ENCODE assay signal across 9 cellular contexts in the genomic region with DNA sequence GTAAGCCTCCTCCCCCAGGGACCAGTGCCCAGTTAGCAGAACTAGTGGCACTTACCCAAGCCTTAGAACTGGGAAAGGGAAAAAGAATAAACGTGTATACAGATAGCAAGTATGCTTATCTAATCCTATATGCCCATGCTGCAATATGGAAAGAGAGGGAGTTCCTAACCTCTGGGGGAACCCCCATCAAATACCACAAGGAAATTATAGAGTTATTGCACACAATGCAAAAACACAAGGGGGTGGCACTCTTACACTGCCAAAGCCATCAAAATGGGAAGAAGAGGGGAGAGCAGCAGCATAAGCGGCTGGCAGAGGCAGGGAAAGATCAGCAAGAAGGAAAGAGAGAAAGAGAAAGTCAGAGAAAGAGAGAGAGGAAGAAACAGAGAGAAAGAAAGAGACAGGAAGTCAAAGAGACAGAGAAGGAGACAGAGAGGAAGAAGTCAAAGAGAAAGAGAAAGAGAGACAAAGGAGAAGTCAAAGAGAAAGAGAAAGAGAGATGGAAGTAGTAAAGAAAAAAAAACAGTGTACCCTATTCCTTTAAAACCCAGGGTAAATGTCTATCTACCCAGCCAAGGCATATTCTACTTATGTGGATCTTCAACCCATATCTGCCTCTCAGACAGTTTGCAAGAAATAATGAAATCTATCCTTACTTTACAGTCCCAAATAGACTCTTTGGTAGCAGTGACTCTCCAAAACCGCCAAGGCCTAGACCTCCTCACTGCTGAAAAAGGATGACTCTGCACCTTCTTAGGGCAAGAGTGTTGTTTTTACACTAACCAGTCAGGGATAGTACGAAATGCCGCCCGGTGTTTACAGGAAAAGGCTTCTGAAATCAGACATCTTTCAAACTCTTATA. TPM values are rescaled to one million over a fixed set of nuclear protein-coding genes. Genes with fewer than 3 reads are reported as not detected.
DNase-seq lines count a peak whose midpoint lies in the region; ATAC-seq lines count a peak whose summit lies in the region.
"Not testable (repeated sequence)": the region's sequence is repeated elsewhere in the genome, so short reads cannot be mapped to it uniquely, and the experiment has no call there.
"Had no signal": no experiment of that assay in that cellular context is flagged by ENCODE, and none has a peak within 500 bp of the region (broad histone marks: within the 10 kb centered on the region; RNA-seq: fewer than 3 reads in every experiment).

No MANE protein-coding gene starts in this region.

- H3K4me1 Mint-ChIP-seq in CD8-positive, alpha-beta memory T cell = peaks cover 60 to 73% (median 68%) of the 10 kb centered on the region in 3 donors
- peaks cover 37% of the 10 kb centered on the region for H3K4me1 Mint-ChIP-seq in T-helper 1 cell treated with Interleukin-12 subunit alpha and Interleukin-12 subunit beta and Interleukin-4 antibody, amounts not matched to agents 30 μg/mL and 1 μg/mL, for 36 hours (ENCODE audit: low read depth)
- peaks cover 28% of the 10 kb centered on the region for H3K4me1 Mint-ChIP-seq in activated CD8-positive, alpha-beta memory T cell treated with anti-CD3 and anti-CD28 coated beads, Interleukin-2, amount 10 ng/mL, durations not matched to agents 7 days and 5 days
- peaks cover 51 to 63% of the 10 kb centered on the region in 2 donors for H3K4me1 Mint-ChIP-seq in stimulated activated naive B cell treated with anti-CD40 and anti-IgM and Interleukin-4, amounts not matched to agents 10 μg/mL and 1 μg/mL and 100 μg/mL, for 72 hours

- not testable (repeated sequence) for H3K27ac ChIP-seq in CD8-positive, alpha-beta memory T cell (ENCODE audit: low read depth, low read length)

- DNase-seq in CD8-positive, alpha-beta memory T cell = peak in 1 of 5 donors; percentile 21
- DNase-seq in activated CD8-positive, alpha-beta memory T cell treated with anti-CD3 and anti-CD28 coated beads, Interleukin-2, amount 10 ng/mL, durations not matched to agents 7 days and 5 days; stimulated activated naive B cell treated with anti-CD40 and anti-IgM and Interleukin-4, amounts not matched to agents 10 μg/mL and 1 μg/mL and 100 μg/mL, for 72 hours: not testable (repeated sequence)
- DNase-seq in central memory CD4-positive, alpha-beta T cell = peak; percentile 31

- H3K9me3 ChIP-seq in CD8-positive, alpha-beta memory T cell (ENCODE audit: low read length) = not testable (repeated sequence)

- peaks cover 24% of the 10 kb centered on the region for H3K4me1 ChIP-seq in CD8-positive, alpha-beta memory T cell (ENCODE audit: insufficient read depth, low read length)

- H3K9me3 Mint-ChIP-seq in CD8-positive, alpha-beta memory T cell; T-helper 1 cell treated with Interleukin-12 subunit alpha and Interleukin-12 subunit beta and Interleukin-4 antibody, amounts not matched to agents 30 μg/mL and 1 μg/mL, for 36 hours; activated CD8-positive, alpha-beta memory T cell treated with anti-CD3 and anti-CD28 coated beads, Interleukin-2, amount 10 ng/mL, durations not matched to agents 7 days and 5 days (ENCODE audit: low read depth); stimulated activated naive B cell treated with anti-CD40 and anti-IgM and Interleukin-4, amounts not matched to agents 10 μg/mL and 1 μg/mL and 100 μg/mL, for 72 hours: not testable (repeated sequence)

- not testable (repeated sequence) for H3K4me3 ChIP-seq in CD8-positive, alpha-beta memory T cell (ENCODE audit: low read length)

- POLR2A ChIA-PET in CD8-positive, alpha-beta memory T cell (lab: Charles Lee) = interaction anchor here (1.7 kb wide), 1 partner anchor 25 kb away, joined by 7 read pairs; no protein-coding TSS in a partner anchor

- not testable (repeated sequence) for H3K36me3 ChIP-seq in CD8-positive, alpha-beta memory T cell (ENCODE audit: insufficient read depth, low read length)

- H3K27me3 Mint-ChIP-seq in CD8-positive, alpha-beta memory T cell; T-helper 1 cell treated with Interleukin-12 subunit alpha and Interleukin-12 subunit beta and Interleukin-4 antibody, amounts not matched to agents 30 μg/mL and 1 μg/mL, for 36 hours (ENCODE audit: low read depth); activated CD8-positive, alpha-beta memory T cell treated with anti-CD3 and anti-CD28 coated beads, Interleukin-2, amount 10 ng/mL, durations not matched to agents 7 days and 5 days; stimulated activated naive B cell treated with anti-CD40 and anti-IgM and Interleukin-4, amounts not matched to agents 10 μg/mL and 1 μg/mL and 100 μg/mL, for 72 hours: not testable (repeated sequence)

- CTCF ChIA-PET in CD8-positive, alpha-beta memory T cell (lab: Charles Lee) = not testable (repeated sequence)
- CTCF ChIA-PET in activated CD8-positive, alpha-beta memory T cell treated with anti-CD3 and anti-CD28 coated beads, Interleukin-2, amount 10 ng/mL, durations not matched to agents 7 days and 5 days (lab: Charles Lee) = interaction anchor here (1.6 kb wide), 1 partner anchor 45 kb away, joined by 3 read pairs; no protein-coding TSS in a partner anchor

- H3K27ac Mint-ChIP-seq in CD8-positive, alpha-beta memory T cell = peak overlapping the region; percentile 58 to 94 (median 84)
- H3K27ac Mint-ChIP-seq in T-helper 1 cell treated with Interleukin-12 subunit alpha and Interleukin-12 subunit beta and Interleukin-4 antibody, amounts not matched to agents 30 μg/mL and 1 μg/mL, for 36 hours = peak overlapping the region; percentile 91
- peak overlapping the region; percentile 86 for H3K27ac Mint-ChIP-seq in activated CD8-positive, alpha-beta memory T cell treated with anti-CD3 and anti-CD28 coated beads, Interleukin-2, amount 10 ng/mL, durations not matched to agents 7 days and 5 days
- H3K27ac Mint-ChIP-seq in stimulated activated naive B cell treated with anti-CD40 and anti-IgM and Interleukin-4, amounts not matched to agents 10 μg/mL and 1 μg/mL and 100 μg/mL, for 72 hours = peak overlapping the region; percentile 91

- H3K36me3 Mint-ChIP-seq in CD8-positive, alpha-beta memory T cell = peaks cover 0 to 11% (median 3%) of the 10 kb centered on the region in 3 donors
- H3K36me3 Mint-ChIP-seq in T-helper 1 cell treated with Interleukin-12 subunit alpha and Interleukin-12 subunit beta and Interleukin-4 antibody, amounts not matched to agents 30 μg/mL and 1 μg/mL, for 36 hours (ENCODE audit: low read depth) = peaks cover 14% of the 10 kb centered on the region
- H3K36me3 Mint-ChIP-seq in activated CD8-positive, alpha-beta memory T cell treated with anti-CD3 and anti-CD28 coated beads, Interleukin-2, amount 10 ng/mL, durations not matched to agents 7 days and 5 days = peaks cover 12% of the 10 kb centered on the region
- peaks cover 0 to 22% of the 10 kb centered on the region in 2 donors for H3K36me3 Mint-ChIP-seq in stimulated activated naive B cell treated with anti-CD40 and anti-IgM and Interleukin-4, amounts not matched to agents 10 μg/mL and 1 μg/mL and 100 μg/mL, for 72 hours

- H3K27me3 ChIP-seq in CD8-positive, alpha-beta memory T cell (ENCODE audit: insufficient read depth, low read length, poor library complexity, severe bottlenecking) = not testable (repeated sequence)

- peak overlapping the region; percentile 4 to 82 (median 39) for H3K4me3 Mint-ChIP-seq in CD8-positive, alpha-beta memory T cell
- H3K4me3 Mint-ChIP-seq in T-helper 1 cell treated with Interleukin-12 subunit alpha and Interleukin-12 subunit beta and Interleukin-4 antibody, amounts not matched to agents 30 μg/mL and 1 μg/mL, for 36 hours = peak overlapping the region; percentile 65
- H3K4me3 Mint-ChIP-seq in activated CD8-positive, alpha-beta memory T cell treated with anti-CD3 and anti-CD28 coated beads, Interleukin-2, amount 10 ng/mL, durations not matched to agents 7 days and 5 days = peak overlapping the region; percentile 46
- H3K4me3 Mint-ChIP-seq in stimulated activated naive B cell treated with anti-CD40 and anti-IgM and Interleukin-4, amounts not matched to agents 10 μg/mL and 1 μg/mL and 100 μg/mL, for 72 hours = peak overlapping the region; percentile 75 to 78

- peak; percentile 60 for ATAC-seq in GM19452 (IDR thresholded peaks at IDR 0.05; ENCODE audit: unreplicated experiment)
- ATAC-seq in HG02759 (IDR thresholded peaks at IDR 0.05; ENCODE audit: unreplicated experiment) = peak; percentile 69
- ATAC-seq in HG03354 (IDR thresholded peaks at IDR 0.05; ENCODE audit: poor library complexity, severe bottlenecking, unreplicated experiment) = peak; percentile 77
- peak; percentile 71 for ATAC-seq in activated CD8-positive, alpha-beta memory T cell treated with anti-CD3 and anti-CD28 coated beads, Interleukin-2, amount 10 ng/mL, durations not matched to agents 7 days and 5 days
- ATAC-seq in stimulated activated naive B cell treated with anti-CD40 and anti-IgM and Interleukin-4, amounts not matched to agents 10 μg/mL and 1 μg/mL and 100 μg/mL, for 72 hours (replicated peaks) = peak; percentile 90 to 91

RNA-seq across cellular contexts. Expression of gene SELP, which starts 37.4 kb away (rescaled TPM):
- total RNA-seq in CD8-positive, alpha-beta memory T cell = under 1 TPM; 0.31 to 0.75 TPM
- 2.7 TPM for polyA plus RNA-seq in CD8-positive, alpha-beta memory T cell
- under 1 TPM in 1 of 2 experiments, not detected in 1; 0.18 TPM for total RNA-seq in activated CD8-positive, alpha-beta memory T cell treated with anti-CD3 and anti-CD28 coated beads, Interleukin-2, amount 10 ng/mL, durations not matched to agents 7 days and 5 days
- polyA plus RNA-seq: hepatocyte had no signal

RNA-seq across cellular contexts. Expression of gene SELL, which starts 44.1 kb away (rescaled TPM):
- total RNA-seq in CD8-positive, alpha-beta memory T cell = 10 to 100 TPM; 48.2 to 48.5 TPM
- 871 TPM for polyA plus RNA-seq in CD8-positive, alpha-beta memory T cell
- 10 to 100 TPM; 61.4 to 85.1 TPM for total RNA-seq in activated CD8-positive, alpha-beta memory T cell treated with anti-CD3 and anti-CD28 coated beads, Interleukin-2, amount 10 ng/mL, durations not matched to agents 7 days and 5 days
